Comparison of ENCODE assay signal across 19 cellular contexts in the genomic region with DNA sequence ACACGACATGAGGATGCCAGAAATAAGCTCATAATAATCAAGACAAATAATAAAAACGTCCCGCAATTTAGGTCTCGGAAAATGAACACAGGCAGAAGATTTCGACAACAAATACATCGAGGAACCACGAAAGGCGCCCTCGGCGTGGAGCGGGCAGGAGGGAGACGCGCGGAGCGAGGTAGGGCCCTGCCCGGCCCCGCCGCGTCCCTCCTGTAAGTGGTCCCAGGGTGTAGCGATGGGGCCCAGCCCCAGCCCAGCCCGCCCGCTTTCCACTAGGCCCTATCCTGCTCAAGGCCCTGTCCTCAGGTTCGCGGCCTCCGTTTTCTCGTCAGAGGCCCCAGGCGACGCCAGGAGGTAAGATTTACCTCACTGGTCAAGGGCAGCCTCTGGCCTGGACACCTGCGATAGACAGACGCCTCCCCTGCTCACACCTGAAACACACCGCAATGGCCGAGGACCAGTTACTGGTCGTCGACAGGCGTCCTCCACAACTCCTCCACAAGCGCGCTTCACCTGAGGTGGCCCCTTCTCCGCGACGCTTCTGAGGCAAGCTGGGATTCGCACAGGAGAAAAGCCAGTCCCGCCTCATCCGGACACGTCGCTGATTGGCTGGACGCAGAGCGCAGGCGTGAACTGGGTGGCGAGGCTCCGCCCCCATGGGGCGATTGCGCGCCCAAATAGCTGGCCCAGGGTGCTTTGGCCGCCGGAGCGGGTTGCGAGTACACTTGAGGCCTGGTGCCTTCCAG. TPM values are rescaled to one million over a fixed set of nuclear protein-coding genes. Genes with fewer than 3 reads are reported as not detected.
DNase-seq lines count a peak whose midpoint lies in the region; ATAC-seq and TF ChIP-seq lines count a peak whose summit lies in the region.
"Had no signal": no experiment of that assay in that cellular context is flagged by ENCODE, and none has a peak within 500 bp of the region (broad histone marks: within the 10 kb centered on the region; RNA-seq: fewer than 3 reads in every experiment).

A gene (minus strand): TSS at position 543 of the 746 bp plus-strand sequence. CDS start 1,527 bp downstream, outside the sequence.

- no peak within 1 kb of the TSS for H2BK15ac ChIP-seq in neuronal stem cell (ENCODE audit: low read length)

- no peak for TF ChIP-seq EP300 in SK-N-SH (IDR thresholded peaks at IDR 0.05; ENCODE audit: borderline replicate concordance in 1 of 2, low read depth in 1 of 2, low read length in 1 of 2)

- H2AFZ ChIP-seq in SK-N-SH (ENCODE audit: low read depth), result no peak within 1 kb of the TSS
- no peak within 1 kb of the TSS for H2AFZ ChIP-seq in OCI-LY1 (ENCODE audit: low read length)
- H2AFZ ChIP-seq in neuronal stem cell (ENCODE audit: low read length), result no peak within 1 kb of the TSS

- H4K8ac ChIP-seq in neuronal stem cell (ENCODE audit: low read depth, low read length), result no peak within 1 kb of the TSS

- H4K20me1 ChIP-seq in SK-N-SH (ENCODE audit: insufficient read depth) (no peaks in the 10 kb centered on the region), OCI-LY1 (ENCODE audit: insufficient read depth, low read length) (no peaks in the 10 kb centered on the region)
- H4K20me1 ChIP-seq: BLaER1 had no signal

- no peak within 1 kb of the TSS for H2BK12ac ChIP-seq in neuronal stem cell (ENCODE audit: low read length)

- CTCF ChIA-PET in SK-N-SH (lab: Yijun Ruan, JAX), result no interaction called here

- no peaks in the 10 kb centered on the region for H3K79me1 ChIP-seq in neuronal stem cell (ENCODE audit: low read depth, low read length)

- no peak within 1 kb of the TSS for H3K27ac ChIP-seq in SK-N-SH (ENCODE audit: low read depth in 2 of 2, low read length in 1 of 2)
- peak within 1 kb of the TSS; percentile 98 for H3K27ac ChIP-seq in OCI-LY1 (ENCODE audit: low read depth, low read length, poor library complexity, severe bottlenecking)
- no peak within 1 kb of the TSS for H3K27ac ChIP-seq in neuronal stem cell (replicated peaks; ENCODE audit: low read length)
- H3K27ac ChIP-seq: BLaER1 had no signal

- no peak within 1 kb of the TSS for H3K4me3 ChIP-seq in SK-N-SH (ENCODE audit: low read depth in 2 of 2, low read length in 1 of 2)
- H3K4me3 ChIP-seq in GM06990 (replicated peaks; ENCODE audit: low read depth, low read length), result no peak within 1 kb of the TSS
- no peak within 1 kb of the TSS for H3K4me3 ChIP-seq in OCI-LY1 (ENCODE audit: low read depth, low read length, poor library complexity, severe bottlenecking)
- H3K4me3 ChIP-seq in neuronal stem cell (ENCODE audit: low read length in 2 of 2), result peak within 1 kb of the TSS in 1 of 2 donors; percentile 58
- H3K4me3 ChIP-seq: BLaER1, HAP-1 had no signal

- POLR2A ChIA-PET in SK-N-SH (lab: Yijun Ruan, JAX), result no interaction called here

- H2AK5ac ChIP-seq in neuronal stem cell (ENCODE audit: low read depth, low read length), result peak within 1 kb of the TSS; percentile 56

- H3K14ac ChIP-seq in neuronal stem cell (ENCODE audit: low read length), result no peak within 1 kb of the TSS

- peak; percentile 16 for DNase-seq in SK-N-SH
- DNase-seq in GM06990 (ENCODE audit: extremely low read depth, insufficient read length), result peak; percentile 15
- no peak for DNase-seq in neuronal stem cell (ENCODE audit: low spot score)
- no peak for DNase-seq in NCI-H2081 treated with DMSO at 0.1 percent for 48 hours (lab: John Stamatoyannopoulos, UW)
- no peak for DNase-seq in activated gamma-delta T cell treated with Interleukin-2 at 50 U/mL for 16 hours
- DNase-seq: 8988T; CD8-positive, alpha-beta T cell; DMS79; MV-4-11; NCI-H1417 treated with DMSO at 0.1 percent for 48 hours; NCI-H2029; NCI-H2171 treated with DMSO at 0.1 percent for 48 hours; NCI-H748 treated with DMSO at 0.1 percent for 48 hours; RPMI8226 had no signal

- H3K79me2 ChIP-seq in SK-N-SH (ENCODE audit: insufficient read depth) (no peaks in the 10 kb centered on the region), OCI-LY1 (ENCODE audit: insufficient read depth, low read length) (no peaks in the 10 kb centered on the region)

- no peaks in the 10 kb centered on the region for H3K9me2 ChIP-seq in SK-N-SH
- H3K9me2 ChIP-seq in OCI-LY1 (ENCODE audit: low read depth, low read length), result no peaks in the 10 kb centered on the region

- no peak for TF ChIP-seq RAD21 in SK-N-SH (IDR thresholded peaks at IDR 0.05; ENCODE audit: low read length)

- H3K18ac ChIP-seq in neuronal stem cell (ENCODE audit: low read length), result peak within 1 kb of the TSS; percentile 76

- H3K9ac ChIP-seq in SK-N-SH (no peak within 1 kb of the TSS), OCI-LY1 (ENCODE audit: low read length) (no peak within 1 kb of the TSS), neuronal stem cell (ENCODE audit: low read depth, low read length, poor library complexity) (no peak within 1 kb of the TSS)
- H3K9ac ChIP-seq: BLaER1 had no signal

- H2BK120ac ChIP-seq in neuronal stem cell (ENCODE audit: low read depth, low read length), result no peak within 1 kb of the TSS

- no peak for ATAC-seq in SK-N-SH treated with all-trans-retinoic acid at 6 μM for 48 hours
- no peak for ATAC-seq in HG03108 (IDR thresholded peaks at IDR 0.05; ENCODE audit: unreplicated experiment)
- ATAC-seq: CD8-positive, alpha-beta T cell had no signal

- WGBS in SK-N-SH (ENCODE audit: low lambda C conversion rate), result 97% methylated on average over 55 of the region's 57 CpGs
- WGBS in neuronal stem cell (ENCODE audit: extremely low coverage in 2 of 2, insufficient read length in 2 of 2, insufficient replicate concordance in 1 of 2), 2 donors, result no CpG with 5 or more reads among the region's 57 CpGs

- TF ChIP-seq CTCF in SK-N-SH (IDR thresholded peaks at IDR 0.05) (no peak), GM06990 (IDR thresholded peaks at IDR 0.05; ENCODE audit: insufficient read depth, low read length, poor library complexity, severe bottlenecking) (no peak), OCI-LY1 (IDR thresholded peaks at IDR 0.05; ENCODE audit: low read length) (no peak)

- H3K27me3 ChIP-seq in SK-N-SH (ENCODE audit: insufficient read depth), result no peaks in the 10 kb centered on the region
- no peaks in the 10 kb centered on the region for H3K27me3 ChIP-seq in GM06990 (replicated peaks; ENCODE audit: control insufficient read depth, insufficient read depth, low read length)
- H3K27me3 ChIP-seq in OCI-LY1 (ENCODE audit: insufficient read depth, low read length), result no peaks in the 10 kb centered on the region
- no peaks in the 10 kb centered on the region for H3K27me3 ChIP-seq in neuronal stem cell (ENCODE audit: control insufficient read depth in 3 of 3, insufficient read depth in 3 of 3, low read depth in 1 of 3, low read length in 3 of 3)
- H3K27me3 ChIP-seq: BLaER1 had no signal

- no peak within 1 kb of the TSS for H2BK5ac ChIP-seq in neuronal stem cell (ENCODE audit: low read length)

- H3K9me3 ChIP-seq in SK-N-SH, result no peaks in the 10 kb centered on the region
- no peaks in the 10 kb centered on the region for H3K9me3 ChIP-seq in OCI-LY1 (ENCODE audit: low read length)
- peaks cover 0 to 1% of the 10 kb centered on the region in 2 donors for H3K9me3 ChIP-seq in neuronal stem cell (replicated peaks in 1 of 2; ENCODE audit: control insufficient read depth in 2 of 2, insufficient read depth in 1 of 2, low read depth in 1 of 2, low read length in 2 of 2)
- H3K9me3 ChIP-seq: HAP-1 had no signal

- no peak within 1 kb of the TSS for H4K91ac ChIP-seq in neuronal stem cell (ENCODE audit: low read depth, low read length, poor library complexity)

- H3K4me2 ChIP-seq in SK-N-SH, result no peak within 1 kb of the TSS
- no peak within 1 kb of the TSS for H3K4me2 ChIP-seq in OCI-LY1 (ENCODE audit: low read length)
- no peak within 1 kb of the TSS for H3K4me2 ChIP-seq in neuronal stem cell (ENCODE audit: insufficient read depth, low read length, poor library complexity, severe bottlenecking)
- H3K4me2 ChIP-seq: BLaER1 had no signal

- no peak within 1 kb of the TSS for H3K23ac ChIP-seq in neuronal stem cell (ENCODE audit: low read depth, low read length, poor library complexity)

- no peak within 1 kb of the TSS for H3K4ac ChIP-seq in neuronal stem cell (ENCODE audit: low read length)

- H3K4me1 ChIP-seq in SK-N-SH (ENCODE audit: control insufficient read depth in 1 of 2, insufficient read depth in 2 of 2, low read depth in 1 of 2, low read length in 1 of 2) (peaks cover 0 to 3% of the 10 kb centered on the region in 2 experiments; a peak in 1 of 4 replicates), OCI-LY1 (ENCODE audit: insufficient read depth, low read length, severe bottlenecking) (peaks cover 57% of the 10 kb centered on the region), neuronal stem cell (ENCODE audit: control insufficient read depth in 2 of 2, insufficient read depth in 1 of 2, low read depth in 1 of 2, low read length in 2 of 2) (no peaks in the 10 kb centered on the region)
- H3K4me1 ChIP-seq: HAP-1 had no signal

- H3F3A ChIP-seq in SK-N-SH (replicated peaks; ENCODE audit: insufficient read depth) (peaks cover 5% of the 10 kb centered on the region), OCI-LY1 (ENCODE audit: insufficient read depth, low read length) (0 out of 2 replicates have a peak, but pooled peaks cover 2% of the 10 kb centered on the region)

- H3K36me3 ChIP-seq in SK-N-SH (replicated peaks in 1 of 2; ENCODE audit: control insufficient read depth in 1 of 2, insufficient read depth in 2 of 2, low read length in 1 of 2) (peaks cover 4 to 10% of the 10 kb centered on the region in 2 experiments), GM06990 (ENCODE audit: control insufficient read depth, insufficient read depth, low read length) (no peaks in the 10 kb centered on the region), OCI-LY1 (ENCODE audit: insufficient read depth, low read length) (peaks cover 59% of the 10 kb centered on the region), neuronal stem cell (replicated peaks in 1 of 2; ENCODE audit: control insufficient read depth in 2 of 2, insufficient read depth in 2 of 2, low read length in 2 of 2) (peaks cover 0 to 9% of the 10 kb centered on the region in 2 donors)

TF ChIP-seq in SK-N-SH, 30 proteins besides CTCF, POLR2A, EP300 and RAD21 (continues in another document):
- TF ChIP-seq MEF2A (IDR thresholded peaks at IDR 0.05; ENCODE audit: borderline replicate concordance, low read depth) (no peak), RFX5 (IDR thresholded peaks at IDR 0.05; ENCODE audit: low read length) (no peak)

RNA-seq across cellular contexts. Expression of the gene that starts here (rescaled TPM):
- polyA plus RNA-seq in SK-N-SH (2012; rRNA removed), result 0.06 and 0.07 TPM in 2 replicates
- polyA plus RNA-seq in SK-N-SH (2012; cell fraction: cytosol; rRNA removed), result 0.03 TPM in 1 of 2 replicates, not detected in the other
- polyA plus RNA-seq in SK-N-SH (2012; cell fraction: nucleus; rRNA removed), result 0.26 and 0.30 TPM in 2 replicates
- 0.04 TPM for polyA plus RNA-seq in neuronal stem cell (2013, experiment 1 of 2)
- polyA plus RNA-seq in neuronal stem cell (2013, experiment 2 of 2), result not detected

Comparison
In these comparisons a context has a peak if more than half of its experiments do, and no peak if none do; other contexts are left out.
1. Peak in DNase-seq in SK-N-SH; RNA of the gene not detected or under 1 TPM.